Comparison of ENCODE assay signal across 25 cellular contexts in genomic region chr7:4202154-4202553, GRCh38.
"Had no signal": no experiment of that assay in that cellular context is flagged by ENCODE, and none has a peak within 500 bp of the region (broad histone marks: within the 10 kb centered on the region; RNA-seq: fewer than 3 reads in every experiment).

No MANE protein-coding gene starts in this region.

- ATAC-seq: naive thymus-derived CD8-positive, alpha-beta T cell; right lobe of liver; stimulated activated naive CD8-positive, alpha-beta T cell treated with anti-CD3 and anti-CD28 coated beads, Interleukin-15, amount 100 ng/mL, for 72 hours; upper lobe of right lung had no signal

- H3K79me2 ChIP-seq: parathyroid adenoma had no signal

- H3K27me3 ChIP-seq: esophagus squamous epithelium, right lobe of liver, suprapubic skin, transverse colon, upper lobe of right lung, vagina had no signal

- H3K4me1 ChIP-seq: parathyroid adenoma, right lobe of liver, transverse colon, upper lobe of right lung, vagina had no signal

- DNase-seq: dermis blood vessel endothelial cell; effector memory CD4-positive, alpha-beta T cell; erythroblast; esophagus squamous epithelium; hypothalamus; immature natural killer cell; islet precursor cell; mammary epithelial cell; mesendoderm; midbrain; naive thymus-derived CD8-positive, alpha-beta T cell; stimulated activated CD4-positive, alpha-beta T cell treated with anti-CD3 and anti-CD28 coated beads, Interleukin-12 subunit alpha, Interleukin-12 subunit beta, amount 100 ng/mL, for 4 hours; stimulated activated CD4-positive, alpha-beta T cell treated with anti-CD3 and anti-CD28 coated beads, Interleukin-1b, Interleukin-23, amount 100 ng/mL, for 48 hours; stimulated activated CD4-positive, alpha-beta T cell treated with anti-CD3 and anti-CD28 coated beads, Interleukin-4, amount 100 ng/mL, for 1 hour; stimulated activated CD8-positive, alpha-beta memory T cell treated with anti-CD3 and anti-CD28 coated beads, Interleukin-4, amount 100 ng/mL, for 48 hours; stimulated activated naive CD4-positive, alpha-beta T cell; stimulated activated naive CD8-positive, alpha-beta T cell treated with anti-CD3 and anti-CD28 coated beads, Interleukin-15, amount 100 ng/mL, for 72 hours; transverse colon; upper lobe of right lung had no signal

- H3K4me3 ChIP-seq: coronary artery, esophagus squamous epithelium, right lobe of liver, smooth muscle cell, suprapubic skin, transverse colon, upper lobe of right lung, vagina had no signal

- H3K36me3 ChIP-seq: esophagus squamous epithelium, right lobe of liver, suprapubic skin, transverse colon, upper lobe of right lung, vagina had no signal

- H2AFZ ChIP-seq: parathyroid adenoma had no signal

- H3K9ac ChIP-seq: parathyroid adenoma had no signal

- H3K4me2 ChIP-seq: smooth muscle cell had no signal

- H3K9me3 ChIP-seq: esophagus squamous epithelium, right lobe of liver, suprapubic skin, transverse colon, upper lobe of right lung, vagina had no signal

- H3K27ac ChIP-seq: coronary artery, esophagus squamous epithelium, parathyroid adenoma, right lobe of liver, suprapubic skin, transverse colon, upper lobe of right lung, vagina had no signal
